In the genomic region with DNA sequence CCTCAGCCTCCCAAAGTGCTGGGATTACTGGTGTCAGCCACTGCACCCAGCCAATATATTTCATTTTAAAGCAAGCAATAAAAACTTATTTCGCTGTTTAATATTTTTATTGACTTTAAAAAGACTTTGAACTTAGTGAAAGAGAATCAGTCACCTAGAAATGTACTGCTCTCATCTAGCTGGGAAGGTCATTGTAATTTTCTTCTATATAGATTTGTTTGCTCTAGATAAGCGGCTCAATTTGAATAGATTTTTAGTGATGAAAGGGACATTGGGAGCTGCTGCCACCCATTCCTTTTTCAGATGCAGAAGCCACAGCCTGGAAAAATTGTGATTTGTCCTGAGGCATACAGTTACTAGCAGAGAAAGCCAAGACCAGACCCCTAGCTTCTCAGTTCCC, we compare ENCODE assay signal across 20 cellular contexts. TPM values are rescaled to one million over a fixed set of nuclear protein-coding genes. Genes with fewer than 3 reads are reported as not detected.
DNase-seq lines count a peak whose midpoint lies in the region; ATAC-seq and TF ChIP-seq lines count a peak whose summit lies in the region.
"Had no signal": no experiment of that assay in that cellular context is flagged by ENCODE, and none has a peak within 500 bp of the region (broad histone marks: within the 10 kb centered on the region; RNA-seq: fewer than 3 reads in every experiment).

No MANE protein-coding gene starts in this region.

- TF ChIP-seq CTCF in natural killer cell (IDR thresholded peaks at IDR 0.05) = no peak

- peak overlapping the region; percentile 13 to 57 for H3K27ac Mint-ChIP-seq in natural killer cell
- peak overlapping the region in 1 of 2 donors; percentile 2 for H3K27ac Mint-ChIP-seq in natural killer cell treated with Interleukin-12 subunit alpha and Interleukin-12 subunit beta and Interleukin-15 and Interleukin-18, amount 100 ng/mL, for 72 hours
- H3K27ac Mint-ChIP-seq: GM23338, H9 had no signal

- no peaks in the 10 kb centered on the region for H3K27me3 Mint-ChIP-seq in natural killer cell (ENCODE audit: low read depth in 2 of 2)
- H3K27me3 Mint-ChIP-seq in natural killer cell treated with Interleukin-12 subunit alpha and Interleukin-12 subunit beta and Interleukin-15 and Interleukin-18, amount 100 ng/mL, for 72 hours = no peaks in the 10 kb centered on the region

- intact Hi-C loops in natural killer cell (cut with micrococcal nuclease) (no loop called here), left colon (cut with DNase I, micrococcal nuclease) (no loop called here)

- peaks cover 18% of the 10 kb centered on the region for H3K36me3 Mint-ChIP-seq in natural killer cell
- H3K36me3 Mint-ChIP-seq in natural killer cell treated with Interleukin-12 subunit alpha and Interleukin-12 subunit beta and Interleukin-15 and Interleukin-18, amount 100 ng/mL, for 72 hours = peaks cover 24% of the 10 kb centered on the region

- peaks cover 12 to 19% of the 10 kb centered on the region in 2 donors for H3K4me1 Mint-ChIP-seq in natural killer cell
- peaks cover 13 to 14% of the 10 kb centered on the region in 2 donors for H3K4me1 Mint-ChIP-seq in natural killer cell treated with Interleukin-12 subunit alpha and Interleukin-12 subunit beta and Interleukin-15 and Interleukin-18, amount 100 ng/mL, for 72 hours (ENCODE audit: low read depth in 2 of 2)
- H3K4me1 Mint-ChIP-seq: GM23338, H9 had no signal

- DNase-seq in natural killer cell (no peak), NCI-H146 treated with DMSO at 0.1 percent for 48 hours (lab: John Stamatoyannopoulos, UW; ENCODE audit: unreplicated experiment) (peak; percentile 31), left colon (no peak), SW 1271 (lab: John Stamatoyannopoulos, UW) (no peak), OCI-M2 (lab: John Stamatoyannopoulos, UW; ENCODE audit: unreplicated experiment) (no peak), iPS-NIHi11 (ENCODE audit: low spot score) (no peak)
- no peak for DNase-seq in natural killer cell treated with Interleukin-12 subunit alpha and Interleukin-12 subunit beta and Interleukin-15 and Interleukin-18, amount 100 ng/mL, for 72 hours (ENCODE audit: low spot score)
- DNase-seq: Caco-2, H9, Karpas-422, NCI-H1092, NCI-H1417 treated with DMSO at 0.1 percent for 48 hours, NCI-H187 treated with DMSO at 0.1 percent for 48 hours, NCI-H2107, NCI-H446, NCI-H524 treated with DMSO at 0.1 percent for 48 hours, NCI-H774, PC-3, SK-N-SH had no signal

- no peaks in the 10 kb centered on the region for H3K9me3 Mint-ChIP-seq in natural killer cell
- no peaks in the 10 kb centered on the region for H3K9me3 Mint-ChIP-seq in natural killer cell treated with Interleukin-12 subunit alpha and Interleukin-12 subunit beta and Interleukin-15 and Interleukin-18, amount 100 ng/mL, for 72 hours
- H3K9me3 Mint-ChIP-seq: GM23338, H9 had no signal

- ATAC-seq in natural killer cell (no peak), left colon (peak; percentile 96)
- ATAC-seq in natural killer cell treated with Interleukin-12 subunit alpha and Interleukin-12 subunit beta and Interleukin-15 and Interleukin-18, amount 100 ng/mL, for 72 hours = no peak
- ATAC-seq: GM23338, PC-3 had no signal

- H3K4me3 Mint-ChIP-seq in natural killer cell = no peak overlapping the region
- no peak overlapping the region for H3K4me3 Mint-ChIP-seq in natural killer cell treated with Interleukin-12 subunit alpha and Interleukin-12 subunit beta and Interleukin-15 and Interleukin-18, amount 100 ng/mL, for 72 hours
- H3K4me3 Mint-ChIP-seq: GM23338, H9 had no signal

RNA-seq across cellular contexts. Expression of gene CAPN7, which starts 40.1 kb away (rescaled TPM):
- total RNA-seq in natural killer cell (10 to 100 TPM; 35.3 to 59.9 (median 52.8) TPM), left colon (10 to 100 TPM; 33.6 to 39.0 TPM)
- 10 to 100 TPM; 27.9 to 47.8 TPM for total RNA-seq in natural killer cell treated with Interleukin-12 subunit alpha and Interleukin-12 subunit beta and Interleukin-15 and Interleukin-18, amount 100 ng/mL, for 72 hours
